ENCODE assay signal across 29 cellular contexts in the genomic region with DNA sequence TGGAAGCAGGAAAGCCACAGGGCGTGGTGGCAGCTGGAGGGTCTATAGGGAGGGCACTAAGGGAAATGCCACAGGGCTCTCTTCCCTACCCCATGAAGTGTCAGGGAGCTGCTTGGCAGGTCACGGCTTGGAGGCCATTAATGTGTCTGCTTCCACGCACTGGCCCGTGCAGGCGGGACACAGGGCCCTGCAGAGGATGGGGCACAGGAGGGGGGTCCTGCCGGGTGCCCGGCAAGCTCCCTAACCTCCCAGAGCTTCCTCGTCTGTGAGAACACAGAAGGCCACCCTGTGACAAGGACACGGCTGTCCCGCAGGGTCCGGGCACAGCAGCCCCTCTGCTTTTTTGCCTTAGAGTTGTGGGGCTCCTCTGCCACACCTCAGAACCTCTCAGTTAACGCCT. TPM values are rescaled to one million over a fixed set of nuclear protein-coding genes. Genes with fewer than 3 reads are reported as not detected.
"Had no signal": no experiment of that assay in that cellular context is flagged by ENCODE, and none has a peak within 500 bp of the region (broad histone marks: within the 10 kb centered on the region; RNA-seq: fewer than 3 reads in every experiment).

No MANE protein-coding gene starts in this region.

- H3K27ac ChIP-seq: neural progenitor cell, neutrophil, ovary, parathyroid adenoma, psoas muscle, right lobe of liver, skin epidermis, spleen, stomach, thoracic aorta, thyroid gland, tibial nerve, upper lobe of left lung, vagina had no signal

- H3K9me3 ChIP-seq: neutrophil, ovary, psoas muscle, right lobe of liver, spleen, stomach, thoracic aorta, thyroid gland, tibial nerve, upper lobe of left lung, vagina had no signal

- H3K9ac ChIP-seq: neural progenitor cell, parathyroid adenoma had no signal

- H2AFZ ChIP-seq: neural progenitor cell, parathyroid adenoma had no signal

- DNase-seq: naive thymus-derived CD4-positive, alpha-beta T cell; natural killer cell; nucleus accumbens; ovary; posterior cingulate gyrus; psoas muscle; right lobe of liver; spleen; stimulated activated CD4-positive, alpha-beta T cell treated with anti-CD3 and anti-CD28 coated beads, Interleukin-12 subunit alpha, Interleukin-12 subunit beta, amount 100 ng/mL, for 4 hours; stimulated activated CD4-positive, alpha-beta T cell treated with anti-CD3 and anti-CD28 coated beads, Interleukin-1b, Interleukin-23, amount 100 ng/mL, for 48 hours; stimulated activated CD4-positive, alpha-beta T cell treated with anti-CD3 and anti-CD28 coated beads, Interleukin-4, amount 100 ng/mL, for 1 hour; stimulated activated CD4-positive, alpha-beta T cell treated with anti-CD3 and anti-CD28 coated beads, Interleukin-4, amount 100 ng/mL, for 4 hours; stimulated activated naive B cell treated with anti-CD40 and anti-IgM and Interleukin-4, amounts not matched to agents 10 μg/mL and 1 μg/mL and 100 μg/mL, for 72 hours; stimulated activated naive CD4-positive, alpha-beta T cell treated with Interleukin-2 at 50 U/mL for 16 hours; stomach; thyroid gland; trophoblast cell had no signal

- H3K36me3 ChIP-seq: neural progenitor cell, neutrophil, ovary, right lobe of liver, thoracic aorta, thyroid gland, upper lobe of left lung, vagina had no signal

- H3K79me2 ChIP-seq: parathyroid adenoma had no signal

- ATAC-seq: naive thymus-derived CD4-positive, alpha-beta T cell; natural killer cell; psoas muscle; right cardiac atrium; right lobe of liver; stimulated activated effector memory CD8-positive, alpha-beta T cell treated with anti-CD3 and anti-CD28 coated beads, Interleukin-12 subunit alpha, Interleukin-12 subunit beta, amount 100 ng/mL, for 72 hours; stimulated activated naive B cell treated with anti-CD40 and anti-IgM and Interleukin-4, amounts not matched to agents 10 μg/mL and 1 μg/mL and 100 μg/mL, for 72 hours had no signal

- H3K4me3 ChIP-seq: neural progenitor cell, ovary, psoas muscle, right lobe of liver, skin epidermis, smooth muscle cell, spleen, stomach, thoracic aorta, thyroid gland, tibial nerve, upper lobe of left lung, vagina had no signal

- H3K27me3 ChIP-seq: neural progenitor cell, neutrophil, ovary, right lobe of liver, spleen, stomach, thyroid gland, tibial nerve, upper lobe of left lung, vagina had no signal

- H3K4me1 ChIP-seq: neural progenitor cell, parathyroid adenoma, psoas muscle, right lobe of liver, spleen, stomach, thyroid gland, tibial nerve, upper lobe of left lung, vagina had no signal

- H3K4me2 ChIP-seq: neural progenitor cell, smooth muscle cell had no signal

RNA-seq across cellular contexts. Expression of a gene that starts 25.5 kb away (rescaled TPM):
- total RNA-seq: smooth muscle cell had no signal
- polyA plus RNA-seq: neural cell had no signal
